In genomic region chr19:22052644-22053013, GRCh38 we compare ENCODE assay signal across 8 cellular contexts. TPM values are rescaled to one million over a fixed set of nuclear protein-coding genes. Genes with fewer than 3 reads are reported as not detected.
DNase-seq lines count a peak whose midpoint lies in the region; ATAC-seq and TF ChIP-seq lines count a peak whose summit lies in the region.

No MANE protein-coding gene starts in this region.

- H3K4me3 ChIP-seq in adrenal gland (peak overlapping the region in 2 of 4 donors; percentile 46 to 56), mononuclear cell (ENCODE audit: low read length) (peak overlapping the region; percentile 59), neural progenitor cell (no peak overlapping the region)

- no peak overlapping the region for H3K27ac Mint-ChIP-seq in neural progenitor cell

- H3K4me3 Mint-ChIP-seq in neural progenitor cell, result no peak overlapping the region

- H2AFZ ChIP-seq in neural progenitor cell (replicated peaks), result no peak overlapping the region

- 2 to 5% (median 3%) methylated on average over 4 to 20 of the region's 20 CpGs for WGBS in adrenal gland, 4 donors

- no peaks in the 10 kb centered on the region for H3K4me1 Mint-ChIP-seq in neural progenitor cell

- peak in 4 of 7 donors; percentile 7 to 20 (median 10) for DNase-seq in adrenal gland
- DNase-seq in SIG-M5 treated with dmso at 0.1 percent for 504 hours (lab: John Stamatoyannopoulos, UW; ENCODE audit: unreplicated experiment), result no peak
- DNase-seq in RKO (ENCODE audit: low spot score), result no peak
- DNase-seq in neural progenitor cell (ENCODE audit: low spot score), result no peak
- DNase-seq in HUDEP-2 (lab: John Stamatoyannopoulos, UW; ENCODE audit: unreplicated experiment in 76 of 76), result no peak

- no peaks in the 10 kb centered on the region for H3K79me2 ChIP-seq in neural progenitor cell (ENCODE audit: low read depth)

- H3K27ac ChIP-seq in adrenal gland, result peak overlapping the region in 1 of 5 donors; percentile 21
- H3K27ac ChIP-seq in neural progenitor cell, result no peak overlapping the region

- H3K36me3 ChIP-seq in adrenal gland (replicated peaks in 1 of 2) (no peaks in the 10 kb centered on the region), neural progenitor cell (peaks cover 2% of the 10 kb centered on the region)

- H3K9me3 Mint-ChIP-seq in neural progenitor cell, result peaks cover 39% of the 10 kb centered on the region

- ATAC-seq in GM19351 (IDR thresholded peaks at IDR 0.05; ENCODE audit: unreplicated experiment), result peak; percentile 37
- ATAC-seq in HG03159 (IDR thresholded peaks at IDR 0.05; ENCODE audit: unreplicated experiment), result peak; percentile 14

- no peaks in the 10 kb centered on the region for H3K36me3 Mint-ChIP-seq in neural progenitor cell

- TF ChIP-seq CTCF in adrenal gland (IDR thresholded peaks at IDR 0.05) (no peak), neural progenitor cell (IDR thresholded peaks at IDR 0.05) (no peak)

- H3F3A ChIP-seq in neural progenitor cell (ENCODE audit: low read depth), result no peaks in the 10 kb centered on the region

- H3K9me3 ChIP-seq in adrenal gland (replicated peaks in 1 of 3), result no peaks in the 10 kb centered on the region
- H3K9me3 ChIP-seq in mononuclear cell (ENCODE audit: low read depth, low read length), result no peaks in the 10 kb centered on the region
- H3K9me3 ChIP-seq in neural progenitor cell (ENCODE audit: low read depth), result peaks cover 27% of the 10 kb centered on the region

- no peaks in the 10 kb centered on the region for H4K20me1 ChIP-seq in neural progenitor cell (ENCODE audit: low read depth)

- intact Hi-C loops in adrenal gland (cut with DNase I), result no loop called here

- peaks cover 5% of the 10 kb centered on the region for H3K27me3 Mint-ChIP-seq in neural progenitor cell (ENCODE audit: insufficient read depth, low read depth)

- H3K9ac ChIP-seq in neural progenitor cell, result no peak overlapping the region

- no peak for TF ChIP-seq POLR2A in adrenal gland (IDR thresholded peaks at IDR 0.05)

- H3K4me1 ChIP-seq in adrenal gland (replicated peaks in 1 of 2), result no peaks in the 10 kb centered on the region
- no peaks in the 10 kb centered on the region for H3K4me1 ChIP-seq in mononuclear cell (ENCODE audit: insufficient read depth, low read length)
- H3K4me1 ChIP-seq in neural progenitor cell, result no peaks in the 10 kb centered on the region

- no peaks in the 10 kb centered on the region for H3K27me3 ChIP-seq in adrenal gland
- H3K27me3 ChIP-seq in mononuclear cell (ENCODE audit: insufficient read depth, low read length), result no peaks in the 10 kb centered on the region
- no peaks in the 10 kb centered on the region for H3K27me3 ChIP-seq in neural progenitor cell

- H3K4me2 ChIP-seq in neural progenitor cell, result no peak overlapping the region

RNA-seq across cellular contexts. Expression of gene ZNF257, which starts 0.3 kb away (rescaled TPM):
- total RNA-seq in adrenal gland (1 to 10 TPM in 3 of 8 donors, under 1 TPM in 4, not detected in 1; under 0.01 to 1.7 (median 0.86) TPM), mononuclear cell (1.9 TPM), neural progenitor cell (ENCODE audit: low replicate concordance) (not detected in 2 replicates)
- polyA plus RNA-seq in adrenal gland, result under 1 TPM; 0.10 to 0.29 (median 0.24) TPM

RNA-seq across cellular contexts. Expression of gene ZNF208, which starts 41.9 kb away (rescaled TPM):
- 1 to 10 TPM in 7 of 8 donors, under 1 TPM in 1; 0.28 to 7.2 (median 1.5) TPM for total RNA-seq in adrenal gland
- polyA plus RNA-seq in adrenal gland, result 1 to 10 TPM in 1 of 3 donors, under 1 TPM in 2; 0.11 to 1.7 (median 0.51) TPM
- total RNA-seq in mononuclear cell, result 3.1 TPM
- total RNA-seq in neural progenitor cell (ENCODE audit: low replicate concordance), result not detected in 2 replicates

Comparison
In these comparisons a context has a peak if more than half of its experiments do, and no peak if none do; other contexts are left out.
1. DNase-seq: peak in adrenal gland (4 of 7); none in SIG-M5 treated with dmso at 0.1 percent for 504 hours (single experiment), RKO (single experiment), neural progenitor cell (single experiment) and HUDEP-2 (0 of 76).